19 cellular contexts compared by ENCODE assay signal in genomic region chr10:131937832-131938231, GRCh38. TPM values are rescaled to one million over a fixed set of nuclear protein-coding genes. Genes with fewer than 3 reads are reported as not detected.
DNase-seq lines count a peak whose midpoint lies in the region; ATAC-seq and TF ChIP-seq lines count a peak whose summit lies in the region.
"Had no signal": no experiment of that assay in that cellular context is flagged by ENCODE, and none has a peak within 500 bp of the region (broad histone marks: within the 10 kb centered on the region; RNA-seq: fewer than 3 reads in every experiment).

No MANE protein-coding gene starts in this region.

- H3K36me3 ChIP-seq in GM23338 (ENCODE audit: insufficient read depth) (peaks cover 22% of the 10 kb centered on the region), kidney epithelial cell (ENCODE audit: control insufficient read depth, insufficient read depth, low read length) (no peaks in the 10 kb centered on the region), neuronal stem cell (replicated peaks in 1 of 2; ENCODE audit: control insufficient read depth in 2 of 2, insufficient read depth in 2 of 2, low read length in 2 of 2) (peaks cover 15 to 84% of the 10 kb centered on the region in 2 donors), MG63 (peaks cover 44% of the 10 kb centered on the region)

- H3K9ac ChIP-seq in neuronal stem cell (ENCODE audit: low read depth, low read length, poor library complexity): peak overlapping the region; percentile 61

- H3K4me1 ChIP-seq in GM23338 (ENCODE audit: insufficient read depth) (peaks cover 6% of the 10 kb centered on the region; the same call in 1 of the 2 replicates), neuronal stem cell (ENCODE audit: control insufficient read depth in 2 of 2, insufficient read depth in 1 of 2, low read depth in 1 of 2, low read length in 2 of 2) (no peaks in the 10 kb centered on the region)
- H3K4me1 ChIP-seq: Caco-2 had no signal

- no peak overlapping the region for H4K8ac ChIP-seq in neuronal stem cell (ENCODE audit: low read depth, low read length)

- H2AFZ ChIP-seq in GM23338 (no peak overlapping the region), neuronal stem cell (ENCODE audit: low read length) (no peak overlapping the region)

- WGBS in neuronal stem cell (ENCODE audit: extremely low coverage in 2 of 2, insufficient read length in 2 of 2, insufficient replicate concordance in 1 of 2), 2 donors: no CpG with 5 or more reads among the region's 20 CpGs

- H3K36me3 Mint-ChIP-seq in GM23338 (ENCODE audit: low read depth): peaks cover 56% of the 10 kb centered on the region
- H3K36me3 Mint-ChIP-seq in central memory CD8-positive, alpha-beta T cell (ENCODE audit: insufficient read depth): peaks cover 31% of the 10 kb centered on the region
- H3K36me3 Mint-ChIP-seq in activated T-cell treated with anti-CD3 and anti-CD28 coated beads, Interleukin-2, amount 50 U/mL, for 24 hours (ENCODE audit: low read depth): peaks cover 76% of the 10 kb centered on the region

- TF ChIP-seq CTCF in GM23338 (conservative IDR thresholded peaks at IDR 0.05; ENCODE audit: low read depth in 2 of 2) (no peak), kidney epithelial cell (IDR thresholded peaks at IDR 0.05; ENCODE audit: insufficient read depth, low read length, poor library complexity, severe bottlenecking) (no peak)

- H3K27ac Mint-ChIP-seq in GM23338: peak overlapping the region; percentile 62; the same call in 1 of the 2 replicates
- H3K27ac Mint-ChIP-seq in central memory CD8-positive, alpha-beta T cell (ENCODE audit: low read depth): peak overlapping the region; percentile 70
- no peak overlapping the region for H3K27ac Mint-ChIP-seq in activated T-cell treated with anti-CD3 and anti-CD28 coated beads, Interleukin-2, amount 50 U/mL, for 24 hours

- H3F3A ChIP-seq in GM23338 (replicated peaks; ENCODE audit: low read depth): 0 out of 2 replicates have a peak, but pooled peaks cover 4% of the 10 kb centered on the region

- no peak overlapping the region for H2BK15ac ChIP-seq in neuronal stem cell (ENCODE audit: low read length)

- peaks cover 42% of the 10 kb centered on the region for H4K20me1 ChIP-seq in GM23338 (replicated peaks; ENCODE audit: insufficient read depth)

- peaks cover 4% of the 10 kb centered on the region for H3K79me1 ChIP-seq in neuronal stem cell (ENCODE audit: low read depth, low read length)

- H3K9me3 Mint-ChIP-seq in GM23338: no peaks in the 10 kb centered on the region; the same call in 2 of the 3 replicates
- H3K9me3 Mint-ChIP-seq in central memory CD8-positive, alpha-beta T cell: no peaks in the 10 kb centered on the region
- no peaks in the 10 kb centered on the region for H3K9me3 Mint-ChIP-seq in activated T-cell treated with anti-CD3 and anti-CD28 coated beads, Interleukin-2, amount 50 U/mL, for 24 hours

- no peak for ATAC-seq in GM23338
- ATAC-seq in central memory CD8-positive, alpha-beta T cell (replicated peaks; ENCODE audit: extremely low read depth, poor library complexity, severe bottlenecking): no peak
- no peak for ATAC-seq in esophagus mucosa

- no peaks in the 10 kb centered on the region for H3K9me2 ChIP-seq in GM23338 (ENCODE audit: insufficient read depth)

- H3K27me3 ChIP-seq in GM23338 (ENCODE audit: insufficient read depth) (no peaks in the 10 kb centered on the region), kidney epithelial cell (ENCODE audit: control insufficient read depth, insufficient read depth, low read length) (no peaks in the 10 kb centered on the region), neuronal stem cell (ENCODE audit: control insufficient read depth in 3 of 3, insufficient read depth in 3 of 3, low read depth in 1 of 3, low read length in 3 of 3) (no peaks in the 10 kb centered on the region), MG63 (no peaks in the 10 kb centered on the region)

- H3K4me3 ChIP-seq in GM23338 (no peak overlapping the region), kidney epithelial cell (ENCODE audit: low read depth, low read length) (no peak overlapping the region), neuronal stem cell (ENCODE audit: low read length in 2 of 2) (no peak overlapping the region), MG63 (no peak overlapping the region)

- H2BK5ac ChIP-seq in neuronal stem cell (ENCODE audit: low read length): no peak overlapping the region

- H3K27ac ChIP-seq in GM23338 (ENCODE audit: low read depth) (no peak overlapping the region), neuronal stem cell (replicated peaks; ENCODE audit: low read length) (no peak overlapping the region)
- H3K27ac ChIP-seq: RWPE1 had no signal

- H3K18ac ChIP-seq in neuronal stem cell (ENCODE audit: low read length): no peak overlapping the region

- H3K4ac ChIP-seq in neuronal stem cell (ENCODE audit: low read length): no peak overlapping the region

- peak overlapping the region; percentile 66 for H3K14ac ChIP-seq in neuronal stem cell (ENCODE audit: low read length)

- H3K9me3 ChIP-seq in neuronal stem cell (replicated peaks in 1 of 2; ENCODE audit: control insufficient read depth in 2 of 2, insufficient read depth in 1 of 2, low read depth in 1 of 2, low read length in 2 of 2) (peaks cover 2 to 7% of the 10 kb centered on the region in 2 donors), MG63 (no peaks in the 10 kb centered on the region)
- H3K9me3 ChIP-seq: Caco-2 had no signal

- no peak overlapping the region for H2AK5ac ChIP-seq in neuronal stem cell (ENCODE audit: low read depth, low read length)

- H3K4me3 Mint-ChIP-seq in GM23338: no peak overlapping the region
- no peak overlapping the region for H3K4me3 Mint-ChIP-seq in central memory CD8-positive, alpha-beta T cell
- no peak overlapping the region for H3K4me3 Mint-ChIP-seq in activated T-cell treated with anti-CD3 and anti-CD28 coated beads, Interleukin-2, amount 50 U/mL, for 24 hours
- H3K4me3 Mint-ChIP-seq: CD14-positive monocyte had no signal

- H2BK12ac ChIP-seq in neuronal stem cell (ENCODE audit: low read length): no peak overlapping the region

- H4K91ac ChIP-seq in neuronal stem cell (ENCODE audit: low read depth, low read length, poor library complexity): no peak overlapping the region

- H2BK120ac ChIP-seq in neuronal stem cell (ENCODE audit: low read depth, low read length): no peak overlapping the region

- H3K27me3 Mint-ChIP-seq in GM23338 (ENCODE audit: insufficient read depth, low read depth, poor library complexity): peaks cover 5% of the 10 kb centered on the region
- H3K27me3 Mint-ChIP-seq in central memory CD8-positive, alpha-beta T cell: no peaks in the 10 kb centered on the region
- no peaks in the 10 kb centered on the region for H3K27me3 Mint-ChIP-seq in activated T-cell treated with anti-CD3 and anti-CD28 coated beads, Interleukin-2, amount 50 U/mL, for 24 hours

- no peak for DNase-seq in GM23338 (ENCODE audit: low spot score)
- DNase-seq in central memory CD8-positive, alpha-beta T cell (ENCODE audit: low spot score in 2 of 2): no peak
- DNase-seq in kidney epithelial cell (ENCODE audit: low read depth): peak; percentile 18
- no peak for DNase-seq in neuronal stem cell (ENCODE audit: low spot score)
- no peak for DNase-seq in DMS 273 treated with DMSO at 0.1 percent for 48 hours (lab: John Stamatoyannopoulos, UW)
- no peak for DNase-seq in MG63
- DNase-seq in activated T-cell treated with anti-CD3 and anti-CD28 coated beads, Interleukin-2, amount 50 U/mL, for 24 hours: no peak
- DNase-seq: Caco-2, DMS79 treated with DMSO at 0.1 percent for 48 hours, GDM1, KBM-7, NCI-H1092 treated with DMSO at 0.1 percent for 48 hours, NCI-H1694, NCI-H2107, NCI-H345, NCI-H526 treated with DMSO at 0.1 percent for 48 hours had no signal

- peaks cover 57% of the 10 kb centered on the region for H3K79me2 ChIP-seq in GM23338 (replicated peaks; ENCODE audit: insufficient read depth)

- H3K23ac ChIP-seq in neuronal stem cell (ENCODE audit: low read depth, low read length, poor library complexity): no peak overlapping the region

- H3K4me1 Mint-ChIP-seq in GM23338: peaks cover 7% of the 10 kb centered on the region; the same call in 2 of the 3 replicates
- H3K4me1 Mint-ChIP-seq in central memory CD8-positive, alpha-beta T cell: peaks cover 13% of the 10 kb centered on the region
- peaks cover 20% of the 10 kb centered on the region for H3K4me1 Mint-ChIP-seq in activated T-cell treated with anti-CD3 and anti-CD28 coated beads, Interleukin-2, amount 50 U/mL, for 24 hours (ENCODE audit: low read depth)
- H3K4me1 Mint-ChIP-seq: CD14-positive monocyte had no signal

- no peak overlapping the region for H3K4me2 ChIP-seq in GM23338
- no peak overlapping the region for H3K4me2 ChIP-seq in neuronal stem cell (ENCODE audit: insufficient read depth, low read length, poor library complexity, severe bottlenecking)

TF ChIP-seq in GM23338, 12 proteins besides CTCF, POLR2A, EP300 and RAD21 (continues in another document):
- no peak for TF ChIP-seq STAT1 (IDR thresholded peaks at IDR 0.05; ENCODE audit: unreplicated experiment)
- no peak for TF ChIP-seq NANOG (IDR thresholded peaks at IDR 0.05; ENCODE audit: borderline replicate concordance)
- no peak for TF ChIP-seq EZH2 (IDR thresholded peaks at IDR 0.05; ENCODE audit: low read depth, unreplicated experiment)
- no peak for TF ChIP-seq EZH2phosphoT487 (IDR thresholded peaks at IDR 0.05; ENCODE audit: unreplicated experiment)
- TF ChIP-seq CREB1 (CRISPR knock-in tag; IDR thresholded peaks at IDR 0.05; ENCODE audit: low read depth): no peak
- no peak for TF ChIP-seq POLR2AphosphoS5 (IDR thresholded peaks at IDR 0.05; ENCODE audit: low read depth)
- TF ChIP-seq JUNB (IDR thresholded peaks at IDR 0.05; ENCODE audit: unreplicated experiment): no peak

RNA-seq across cellular contexts. Expression of gene PPP2R2D, which starts 37.0 kb away (rescaled TPM):
- total RNA-seq in GM23338 (2014; rRNA removed; shearing (Covaris generic)): 33.7 and 35.8 TPM in 2 replicates
- 28.8 and 30.5 TPM in 2 replicates for polyA plus RNA-seq in GM23338 (2016; fragmentation: Nextera tagmentation; extraction: Ambion mirVana)
- total RNA-seq in kidney epithelial cell (37.4 and 38.5 TPM in 2 replicates), esophagus mucosa (14.1 TPM)
- polyA plus RNA-seq in neuronal stem cell (2013, experiment 1 of 2): 26.3 TPM
- polyA plus RNA-seq in neuronal stem cell (2013, experiment 2 of 2): 26.5 TPM
- total RNA-seq in MG63 (2014; rRNA removed; shearing (Covaris generic); ENCODE audit: low replicate concordance): 28.8 and 40.9 TPM in 2 replicates

RNA-seq across cellular contexts. Expression of gene BNIP3, which starts 43.9 kb away (rescaled TPM):
- total RNA-seq in GM23338 (2014; rRNA removed; shearing (Covaris generic)): 48.8 and 75.0 TPM in 2 replicates
- 41.1 and 46.3 TPM in 2 replicates for polyA plus RNA-seq in GM23338 (2016; fragmentation: Nextera tagmentation; extraction: Ambion mirVana)
- total RNA-seq in kidney epithelial cell (57.3 and 70.7 TPM in 2 replicates), esophagus mucosa (30.0 TPM)
- 22.1 TPM for polyA plus RNA-seq in neuronal stem cell (2013, experiment 1 of 2)
- 22.3 TPM for polyA plus RNA-seq in neuronal stem cell (2013, experiment 2 of 2)
- total RNA-seq in MG63 (2014; rRNA removed; shearing (Covaris generic); ENCODE audit: low replicate concordance): 93.6 and 107 TPM in 2 replicates
